9 cellular contexts compared by ENCODE assay signal in the genomic region with DNA sequence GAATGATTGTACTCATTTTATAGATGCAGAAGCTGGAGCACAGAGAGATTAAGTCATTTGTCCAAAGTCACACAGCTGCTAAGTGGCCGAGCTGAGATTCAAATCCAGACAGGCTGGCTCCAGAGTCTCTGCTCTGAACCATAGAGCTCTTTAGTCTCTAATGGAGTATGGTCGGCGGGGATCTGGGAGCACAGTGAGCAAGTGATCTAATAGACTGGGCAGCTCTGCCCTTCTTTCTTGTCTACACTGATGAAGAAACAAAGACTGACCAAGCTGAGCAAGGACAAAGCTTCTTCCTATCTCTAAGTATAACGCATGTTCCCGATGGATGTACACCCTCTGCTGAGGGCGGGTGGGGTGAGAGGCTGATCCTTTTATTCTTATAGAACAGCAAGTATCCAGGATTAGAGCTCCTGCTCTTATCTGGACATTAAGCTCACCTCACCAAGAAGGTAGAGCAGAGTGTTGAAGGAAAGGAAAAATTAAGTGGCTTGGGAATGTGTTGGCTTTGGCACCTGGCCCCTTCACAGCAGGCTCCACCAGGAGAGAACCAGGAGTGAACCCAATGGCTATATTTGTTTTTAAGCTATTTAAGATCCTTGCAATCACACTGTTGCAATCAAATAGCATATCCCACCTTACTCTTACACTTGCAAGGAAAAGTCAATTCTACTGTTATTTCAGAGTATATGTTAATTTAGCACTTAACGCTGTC.
DNase-seq lines count a peak whose midpoint lies in the region; ATAC-seq, FAIRE-seq and TF ChIP-seq lines count a peak whose summit lies in the region.
"Had no signal": no experiment of that assay in that cellular context is flagged by ENCODE, and none has a peak within 500 bp of the region (broad histone marks: within the 10 kb centered on the region; RNA-seq: fewer than 3 reads in every experiment).

No MANE protein-coding gene starts in this region.

- H3K9me3 ChIP-seq in heart left ventricle (no peaks in the 10 kb centered on the region), lower lobe of right lung (no peaks in the 10 kb centered on the region), uterus (no peaks in the 10 kb centered on the region)

- peak overlapping the region; percentile 97 for H3K27ac Mint-ChIP-seq in activated naive CD8-positive, alpha-beta T cell treated with anti-CD3 and anti-CD28 coated beads, Interleukin-2, amount 10 ng/mL, durations not matched to agents 7 days and 5 days

- H3K4me3 ChIP-seq in heart left ventricle: peak overlapping the region; percentile 27 to 93 (median 82)
- H3K4me3 ChIP-seq in lower lobe of right lung: peak overlapping the region; percentile 71
- H3K4me3 ChIP-seq in uterus: peak overlapping the region in 1 of 2 donors; percentile 1

- H3K4me1 ChIP-seq in heart left ventricle (peaks cover 19 to 76% (median 56%) of the 10 kb centered on the region in 12 donors), lower lobe of right lung (peaks cover 64% of the 10 kb centered on the region), uterus (peaks cover 9% of the 10 kb centered on the region in 2 donors)

- TF ChIP-seq POLR2A in heart left ventricle (IDR thresholded peaks at IDR 0.05) (no peak), uterus (IDR thresholded peaks at IDR 0.05) (no peak)

- no peak for FAIRE-seq in urothelium cell line (lab: Jason Lieb, UNC)

- H3K36me3 ChIP-seq in heart left ventricle (peaks cover 0 to 8% (median 0%) of the 10 kb centered on the region in 9 donors), lower lobe of right lung (no peaks in the 10 kb centered on the region), uterus (no peaks in the 10 kb centered on the region)

- POLR2A ChIA-PET in activated naive CD8-positive, alpha-beta T cell treated with anti-CD3 and anti-CD28 coated beads, Interleukin-2, amount 10 ng/mL, durations not matched to agents 7 days and 5 days (lab: Charles Lee): interaction anchor here (0.6 to 34.4 kb wide), 21 partner anchors 7 to 228 kb away, joined by 3 to 716 read pairs (median 8); no protein-coding TSS in a partner anchor

- no peaks in the 10 kb centered on the region for H3K27me3 ChIP-seq in heart left ventricle
- H3K27me3 ChIP-seq in lower lobe of right lung (ENCODE audit: low read depth): no peaks in the 10 kb centered on the region
- H3K27me3 ChIP-seq in uterus: no peaks in the 10 kb centered on the region

- DNase-seq in heart left ventricle (no peak), left cardiac atrium (no peak), lower lobe of right lung (no peak), uterus (no peak), urothelium cell line (ENCODE audit: low spot score) (no peak), head of caudate nucleus (no peak), NCI-H1930 (lab: John Stamatoyannopoulos, UW) (no peak)
- DNase-seq in activated naive CD8-positive, alpha-beta T cell treated with anti-CD3 and anti-CD28 coated beads, Interleukin-2, amount 10 ng/mL, durations not matched to agents 7 days and 5 days: no peak
- DNase-seq: stimulated activated naive CD4-positive, alpha-beta T cell had no signal

- peaks cover 72% of the 10 kb centered on the region for H3K36me3 Mint-ChIP-seq in activated naive CD8-positive, alpha-beta T cell treated with anti-CD3 and anti-CD28 coated beads, Interleukin-2, amount 10 ng/mL, durations not matched to agents 7 days and 5 days

- no peak for TF ChIP-seq CTCF in heart left ventricle (IDR thresholded peaks at IDR 0.05)
- TF ChIP-seq CTCF in lower lobe of right lung (IDR thresholded peaks at IDR 0.05): no peak
- no peak for TF ChIP-seq CTCF in uterus (IDR thresholded peaks at IDR 0.05)

- intact Hi-C loops in heart left ventricle (cut with DNase I) (loop anchor here in 3 of 10 donors (5.0 to 10.0 kb wide), 2 partner anchors 36 to 54 kb away; no protein-coding TSS in a partner anchor), left cardiac atrium (cut with DNase I) (loop anchor here in 1 of 2 donors (10.0 kb wide), 1 partner anchor 224 kb away; no protein-coding TSS in a partner anchor), lower lobe of right lung (cut with DNase I) (loop anchor here (10.0 kb wide), 1 partner anchor 54 kb away; no protein-coding TSS in a partner anchor), uterus (cut with DNase I; ENCODE audit: low total_unique reads) (no loop called here), head of caudate nucleus (cut with DNase I) (no loop called here)

- H3K27ac ChIP-seq in heart left ventricle: peak overlapping the region in 11 of 12 donors; percentile 45 to 98 (median 96)
- H3K27ac ChIP-seq in lower lobe of right lung: peak overlapping the region; percentile 95
- H3K27ac ChIP-seq in uterus: peak overlapping the region; percentile 64 to 95

- no peak for ATAC-seq in heart left ventricle
- no peak for ATAC-seq in left cardiac atrium
- no peak for ATAC-seq in activated naive CD8-positive, alpha-beta T cell treated with anti-CD3 and anti-CD28 coated beads, Interleukin-2, amount 10 ng/mL, durations not matched to agents 7 days and 5 days (ENCODE audit: low read depth)
- ATAC-seq in lower lobe of right lung: no peak

- H3K4me1 Mint-ChIP-seq in activated naive CD8-positive, alpha-beta T cell treated with anti-CD3 and anti-CD28 coated beads, Interleukin-2, amount 10 ng/mL, durations not matched to agents 7 days and 5 days: peaks cover 46% of the 10 kb centered on the region

- WGBS in heart left ventricle, 4 donors: 12 to 29% (median 18%) methylated on average over 7 of the region's 7 CpGs

- peak overlapping the region; percentile 98 for H3K4me3 Mint-ChIP-seq in activated naive CD8-positive, alpha-beta T cell treated with anti-CD3 and anti-CD28 coated beads, Interleukin-2, amount 10 ng/mL, durations not matched to agents 7 days and 5 days

- H3K9me3 Mint-ChIP-seq in activated naive CD8-positive, alpha-beta T cell treated with anti-CD3 and anti-CD28 coated beads, Interleukin-2, amount 10 ng/mL, durations not matched to agents 7 days and 5 days: no peaks in the 10 kb centered on the region

- H3K27me3 Mint-ChIP-seq in activated naive CD8-positive, alpha-beta T cell treated with anti-CD3 and anti-CD28 coated beads, Interleukin-2, amount 10 ng/mL, durations not matched to agents 7 days and 5 days: no peaks in the 10 kb centered on the region
